In genomic region chr13:56917966-56918365, GRCh38 we compare ENCODE assay signal across 20 cellular contexts.
DNase-seq lines count a peak whose midpoint lies in the region; ATAC-seq, FAIRE-seq and TF ChIP-seq lines count a peak whose summit lies in the region.
"Had no signal": no experiment of that assay in that cellular context is flagged by ENCODE, and none has a peak within 500 bp of the region (broad histone marks: within the 10 kb centered on the region; RNA-seq: fewer than 3 reads in every experiment).

No MANE protein-coding gene starts in this region.

- TF ChIP-seq CTCF in WTC11 (IDR thresholded peaks at IDR 0.05) (no peak), pancreas (IDR thresholded peaks at IDR 0.05) (no peak)

- H3K27ac Mint-ChIP-seq in WTC11, result no peak overlapping the region
- H3K27ac Mint-ChIP-seq: CD4-positive, alpha-beta memory T cell had no signal

- H3K9me3 ChIP-seq in pancreas, result no peaks in the 10 kb centered on the region
- H3K9me3 ChIP-seq: HAP-1 had no signal

- no peak for ATAC-seq in WTC11
- no peak for ATAC-seq in pancreas
- no peak for ATAC-seq in activated T-cell treated with anti-CD3 and anti-CD28 coated beads, Interleukin-2, amount 50 U/mL, for 4 hours
- no peak for ATAC-seq in GM21723 (IDR thresholded peaks at IDR 0.05; ENCODE audit: unreplicated experiment)

- CTCF ChIA-PET in WTC11 (lab: Charles Lee), result no interaction called here

- no peak overlapping the region for H3K27ac ChIP-seq in pancreas

- POLR2A ChIA-PET in WTC11 (lab: Charles Lee), result no interaction called here

- no peaks in the 10 kb centered on the region for H3K4me1 ChIP-seq in pancreas
- H3K4me1 ChIP-seq: HAP-1 had no signal

- DNase-seq in WTC11 (ENCODE audit: low spot score), result no peak
- DNase-seq in frontal cortex (ENCODE audit: low spot score in 2 of 2), result no peak
- DNase-seq in pancreas, result no peak
- no peak for DNase-seq in activated T-cell treated with anti-CD3 and anti-CD28 coated beads, Interleukin-2, amount 50 U/mL, for 4 hours
- DNase-seq in NCI-H748 (lab: John Stamatoyannopoulos, UW; ENCODE audit: unreplicated experiment), result no peak
- DNase-seq in NCI-H187 treated with DMSO at 0.1 percent for 48 hours (lab: John Stamatoyannopoulos, UW), result no peak
- DNase-seq: 8988T; C1 segment of cervical spinal cord; Calu3; CD4-positive, alpha-beta memory T cell; COR-L47; DMS53; DMS79 treated with DMSO at 0.1 percent for 48 hours; GOT3 had no signal

- no peaks in the 10 kb centered on the region; the same call in 1 of the 2 replicates for H3K27me3 Mint-ChIP-seq in WTC11 (ENCODE audit: low read depth)
- H3K27me3 Mint-ChIP-seq in activated T-cell treated with anti-CD3 and anti-CD28 coated beads, Interleukin-2, amount 50 U/mL, for 4 hours (ENCODE audit: low read depth), result no peaks in the 10 kb centered on the region
- H3K27me3 Mint-ChIP-seq: CD4-positive, alpha-beta memory T cell had no signal

- 88 to 91% methylated on average over 3 of the region's 3 CpGs for WGBS in pancreas, 2 donors

- peaks cover 19% of the 10 kb centered on the region; the same call in 1 of the 2 replicates for H3K4me1 Mint-ChIP-seq in WTC11
- no peaks in the 10 kb centered on the region for H3K4me1 Mint-ChIP-seq in activated T-cell treated with anti-CD3 and anti-CD28 coated beads, Interleukin-2, amount 50 U/mL, for 4 hours (ENCODE audit: low read depth)
- H3K4me1 Mint-ChIP-seq: CD4-positive, alpha-beta memory T cell had no signal

- H3K9me3 Mint-ChIP-seq in WTC11, result no peaks in the 10 kb centered on the region
- peaks cover 6% of the 10 kb centered on the region for H3K9me3 Mint-ChIP-seq in activated T-cell treated with anti-CD3 and anti-CD28 coated beads, Interleukin-2, amount 50 U/mL, for 4 hours

- intact Hi-C loops in pancreas (cut with DNase I), result no loop called here

- H3K4me3 ChIP-seq in pancreas, result no peak overlapping the region
- H3K4me3 ChIP-seq: HAP-1 had no signal

- no peak overlapping the region for H3K4me3 Mint-ChIP-seq in WTC11
- H3K4me3 Mint-ChIP-seq in activated T-cell treated with anti-CD3 and anti-CD28 coated beads, Interleukin-2, amount 50 U/mL, for 4 hours, result no peak overlapping the region
- H3K4me3 Mint-ChIP-seq: CD4-positive, alpha-beta memory T cell had no signal

- H3K27me3 ChIP-seq in pancreas, result no peaks in the 10 kb centered on the region

- H3K36me3 ChIP-seq in pancreas, result no peaks in the 10 kb centered on the region
- H3K36me3 ChIP-seq: HAP-1 had no signal

- no peaks in the 10 kb centered on the region for H3K36me3 Mint-ChIP-seq in WTC11
- H3K36me3 Mint-ChIP-seq in activated T-cell treated with anti-CD3 and anti-CD28 coated beads, Interleukin-2, amount 50 U/mL, for 4 hours (ENCODE audit: insufficient read depth), result no peaks in the 10 kb centered on the region
- H3K36me3 Mint-ChIP-seq: CD4-positive, alpha-beta memory T cell had no signal

- FAIRE-seq in G401.6 (lab: Jason Lieb, UNC) (peak; percentile 90), frontal cortex (lab: Jason Lieb, UNC) (peak; percentile 98), pancreas (lab: Jason Lieb, UNC) (peak; percentile 65)
- FAIRE-seq: GM12892, GM19239, H54 had no signal

TF ChIP-seq in WTC11, 78 proteins besides CTCF, POLR2A, EP300 and RAD21:
- TF ChIP-seq ELF4 (CRISPR knock-in tag; IDR thresholded peaks at IDR 0.05; ENCODE audit: low read depth) (no peak), HMGA2 (CRISPR knock-in tag; IDR thresholded peaks at IDR 0.05) (peak; percentile 90), EMX1 (CRISPR knock-in tag; IDR thresholded peaks at IDR 0.05) (no peak)
- TF ChIP-seq, protein P1, sequence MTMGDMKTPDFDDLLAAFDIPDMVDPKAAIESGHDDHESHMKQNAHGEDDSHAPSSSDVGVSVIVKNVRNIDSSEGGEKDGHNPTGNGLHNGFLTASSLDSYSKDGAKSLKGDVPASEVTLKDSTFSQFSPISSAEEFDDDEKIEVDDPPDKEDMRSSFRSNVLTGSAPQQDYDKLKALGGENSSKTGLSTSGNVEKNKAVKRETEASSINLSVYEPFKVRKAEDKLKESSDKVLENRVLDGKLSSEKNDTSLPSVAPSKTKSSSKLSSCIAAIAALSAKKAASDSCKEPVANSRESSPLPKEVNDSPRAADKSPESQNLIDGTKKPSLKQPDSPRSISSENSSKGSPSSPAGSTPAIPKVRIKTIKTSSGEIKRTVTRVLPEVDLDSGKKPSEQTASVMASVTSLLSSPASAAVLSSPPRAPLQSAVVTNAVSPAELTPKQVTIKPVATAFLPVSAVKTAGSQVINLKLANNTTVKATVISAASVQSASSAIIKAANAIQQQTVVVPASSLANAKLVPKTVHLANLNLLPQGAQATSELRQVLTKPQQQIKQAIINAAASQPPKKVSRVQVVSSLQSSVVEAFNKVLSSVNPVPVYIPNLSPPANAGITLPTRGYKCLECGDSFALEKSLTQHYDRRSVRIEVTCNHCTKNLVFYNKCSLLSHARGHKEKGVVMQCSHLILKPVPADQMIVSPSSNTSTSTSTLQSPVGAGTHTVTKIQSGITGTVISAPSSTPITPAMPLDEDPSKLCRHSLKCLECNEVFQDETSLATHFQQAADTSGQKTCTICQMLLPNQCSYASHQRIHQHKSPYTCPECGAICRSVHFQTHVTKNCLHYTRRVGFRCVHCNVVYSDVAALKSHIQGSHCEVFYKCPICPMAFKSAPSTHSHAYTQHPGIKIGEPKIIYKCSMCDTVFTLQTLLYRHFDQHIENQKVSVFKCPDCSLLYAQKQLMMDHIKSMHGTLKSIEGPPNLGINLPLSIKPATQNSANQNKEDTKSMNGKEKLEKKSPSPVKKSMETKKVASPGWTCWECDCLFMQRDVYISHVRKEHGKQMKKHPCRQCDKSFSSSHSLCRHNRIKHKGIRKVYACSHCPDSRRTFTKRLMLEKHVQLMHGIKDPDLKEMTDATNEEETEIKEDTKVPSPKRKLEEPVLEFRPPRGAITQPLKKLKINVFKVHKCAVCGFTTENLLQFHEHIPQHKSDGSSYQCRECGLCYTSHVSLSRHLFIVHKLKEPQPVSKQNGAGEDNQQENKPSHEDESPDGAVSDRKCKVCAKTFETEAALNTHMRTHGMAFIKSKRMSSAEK (CRISPR knock-in tag; IDR thresholded peaks at IDR 0.05; ENCODE audit: borderline replicate concordance), result no peak
